Comparison of ENCODE assay signal across 16 cellular contexts in the genomic region with DNA sequence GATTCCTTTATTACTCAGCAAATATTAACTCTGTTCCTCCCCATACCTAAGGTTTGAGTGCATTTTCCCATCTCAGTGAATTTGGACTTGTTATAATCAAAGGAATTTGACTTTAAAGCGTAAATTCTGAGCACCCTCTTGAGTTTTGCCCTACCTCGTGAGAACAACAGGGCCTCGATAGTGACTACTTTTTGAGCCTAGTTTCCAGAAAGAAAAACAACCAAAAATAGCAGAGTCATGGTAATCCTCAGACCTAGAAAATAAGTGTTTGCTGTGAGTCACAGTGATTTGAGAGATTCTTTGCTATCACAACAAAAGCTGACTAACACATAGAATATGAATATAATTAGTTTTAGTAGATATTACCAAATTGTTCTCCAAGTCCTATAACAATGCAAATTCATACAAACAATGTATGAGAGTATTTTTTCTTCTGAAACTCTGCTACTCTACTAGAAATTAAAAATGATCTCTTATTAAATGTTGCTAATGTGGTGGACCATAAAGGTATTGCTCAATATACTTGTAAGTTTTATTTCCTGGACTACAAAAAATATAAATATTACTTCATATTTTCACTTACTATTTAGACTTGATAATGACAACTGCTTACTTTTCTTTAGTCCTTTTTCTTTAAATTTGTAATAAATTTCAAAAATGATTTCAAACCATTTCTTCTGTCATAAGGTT.
DNase-seq lines count a peak whose midpoint lies in the region; ATAC-seq and TF ChIP-seq lines count a peak whose summit lies in the region.
"Had no signal": no experiment of that assay in that cellular context is flagged by ENCODE, and none has a peak within 500 bp of the region (broad histone marks: within the 10 kb centered on the region; RNA-seq: fewer than 3 reads in every experiment).

No MANE protein-coding gene starts in this region.

- H3K27me3 ChIP-seq in breast epithelium (no peaks in the 10 kb centered on the region), mammary epithelial cell (ENCODE audit: insufficient read depth, low read length) (no peaks in the 10 kb centered on the region), PC-3 (ENCODE audit: low read length) (no peaks in the 10 kb centered on the region)
- H3K27me3 ChIP-seq: neural progenitor cell, tibial artery had no signal

- H3K27me3 Mint-ChIP-seq in MCF 10A (ENCODE audit: insufficient read depth, unreplicated experiment), result no peaks in the 10 kb centered on the region
- H3K27me3 Mint-ChIP-seq: activated B cell treated with CpG ODN at 0.5 μM for 24 hours; activated naive CD8-positive, alpha-beta T cell had no signal

- H3K4me1 ChIP-seq in breast epithelium (no peaks in the 10 kb centered on the region), mammary epithelial cell (ENCODE audit: insufficient read depth, low read length) (no peaks in the 10 kb centered on the region), PC-3 (ENCODE audit: insufficient read depth, low read length) (no peaks in the 10 kb centered on the region)
- H3K4me1 ChIP-seq: neural progenitor cell had no signal

- peaks cover 10% of the 10 kb centered on the region for H3K9me3 Mint-ChIP-seq in MCF 10A (ENCODE audit: unreplicated experiment)
- H3K9me3 Mint-ChIP-seq: neural progenitor cell had no signal

- POLR2A ChIA-PET in MCF 10A (lab: Yijun Ruan, JAX), result no interaction called here
- POLR2A ChIA-PET in PC-3 (lab: Charles Lee; ENCODE audit: unreplicated experiment), result no interaction called here

- H3K4me1 Mint-ChIP-seq in MCF 10A (ENCODE audit: insufficient read depth, unreplicated experiment), result peaks cover 13% of the 10 kb centered on the region
- H3K4me1 Mint-ChIP-seq: activated B cell treated with CpG ODN at 0.5 μM for 24 hours had no signal

- peak overlapping the region; percentile 16 for H3K4me2 ChIP-seq in mammary epithelial cell (ENCODE audit: insufficient read depth, low read depth, low read length)
- no peak overlapping the region for H3K4me2 ChIP-seq in PC-3 (ENCODE audit: low read length)
- H3K4me2 ChIP-seq: neural progenitor cell had no signal

- no peaks in the 10 kb centered on the region for H3K36me3 Mint-ChIP-seq in MCF 10A (ENCODE audit: insufficient read depth, unreplicated experiment)
- H3K36me3 Mint-ChIP-seq: activated naive CD8-positive, alpha-beta T cell; neural progenitor cell had no signal

- H3K4me3 Mint-ChIP-seq in MCF 10A (ENCODE audit: unreplicated experiment), result no peak overlapping the region
- H3K4me3 Mint-ChIP-seq: activated B cell treated with CpG ODN at 0.5 μM for 24 hours; activated naive CD8-positive, alpha-beta T cell; neural progenitor cell had no signal

- no peak overlapping the region for H3K9ac ChIP-seq in mammary epithelial cell (ENCODE audit: insufficient read depth, low read length)
- H3K9ac ChIP-seq in PC-3 (ENCODE audit: low read length), result no peak overlapping the region
- H3K9ac ChIP-seq: neural progenitor cell had no signal

- H3K4me3 ChIP-seq in breast epithelium, result no peak overlapping the region
- no peak overlapping the region for H3K4me3 ChIP-seq in mammary epithelial cell (replicated peaks in 1 of 3; ENCODE audit: insufficient read depth in 1 of 3, low read depth in 2 of 3, low read length in 3 of 3)
- no peak overlapping the region for H3K4me3 ChIP-seq in PC-3 (ENCODE audit: low read length)
- H3K4me3 ChIP-seq: coronary artery, neural progenitor cell, tibial artery had no signal

- H3K9me2 ChIP-seq in PC-3 (replicated peaks; ENCODE audit: low read length), result no peaks in the 10 kb centered on the region

- CTCF ChIA-PET in MCF 10A (lab: Yijun Ruan, JAX), result interaction anchor here (0.7 to 4.1 kb wide), 3 partner anchors 13 to 148 kb away, joined by 3 to 25 read pairs (median 4); no protein-coding TSS in a partner anchor
- CTCF ChIA-PET in mammary epithelial cell (lab: Charles Lee; ENCODE audit: low non-redundant PET), result no interaction called here
- CTCF ChIA-PET in PC-3 (lab: Charles Lee), result no interaction called here

- no peak overlapping the region for H3K27ac ChIP-seq in breast epithelium
- H3K27ac ChIP-seq in mammary epithelial cell (ENCODE audit: insufficient read depth, low read depth, low read length), result no peak overlapping the region
- H3K27ac ChIP-seq in PC-3 (ENCODE audit: low read length), result no peak overlapping the region
- H3K27ac ChIP-seq: 22Rv1, coronary artery, neural progenitor cell had no signal

- H3K79me2 ChIP-seq in mammary epithelial cell (ENCODE audit: insufficient read depth, low read length) (no peaks in the 10 kb centered on the region), PC-3 (ENCODE audit: low read length) (no peaks in the 10 kb centered on the region)

- ATAC-seq in left ventricle myocardium superior (no peak), PC-3 (no peak)

- peak; percentile 70 for DNase-seq in MCF 10A (ENCODE audit: unreplicated experiment)
- no peak for DNase-seq in breast epithelium (ENCODE audit: low spot score in 2 of 2)
- DNase-seq in mammary epithelial cell, result peak; percentile 68
- DNase-seq in iris pigment epithelial cell (ENCODE audit: low read depth), result peak; percentile 55
- no peak for DNase-seq in Kasumi-1 (lab: John Stamatoyannopoulos, UW)
- no peak for DNase-seq in left ventricle myocardium superior
- DNase-seq in CD1c-positive myeloid dendritic cell (ENCODE audit: extremely low spot score), result no peak
- no peak for DNase-seq in PC-3
- DNase-seq: activated B cell treated with CpG ODN at 0.5 μM for 24 hours; activated CD8-positive, alpha-beta memory T cell treated with anti-CD3 and anti-CD28 coated beads, Interleukin-2, amount 50 U/mL, for 48 hours; stimulated activated CD4-positive, alpha-beta T cell treated with anti-CD3 and anti-CD28 coated beads, Interleukin-12 subunit alpha, Interleukin-12 subunit beta, amount 100 ng/mL, for 4 hours; tibial artery had no signal

- BruUV-seq in MCF 10A (replicated peaks; lab: Mats Ljungman, UMichigan) (no TSS peak), mammary epithelial cell (replicated peaks; lab: Mats Ljungman, UMichigan) (no TSS peak), PC-3 (replicated peaks; lab: Mats Ljungman, UMichigan) (no TSS peak)

- H3K27ac Mint-ChIP-seq in MCF 10A (ENCODE audit: low read depth, unreplicated experiment), result peak overlapping the region; percentile 86
- H3K27ac Mint-ChIP-seq: activated B cell treated with CpG ODN at 0.5 μM for 24 hours; activated naive CD8-positive, alpha-beta T cell; neural progenitor cell had no signal

- TF ChIP-seq CTCF in MCF 10A (IDR thresholded peaks at IDR 0.05; ENCODE audit: unreplicated experiment) (no peak), breast epithelium (IDR thresholded peaks at IDR 0.05) (no peak), mammary epithelial cell (conservative IDR thresholded peaks at IDR 0.05 in 1 of 2, IDR thresholded peaks at IDR 0.05 in 1 of 2; ENCODE audit: extremely low read depth in 1 of 2, insufficient read depth in 1 of 2, low read depth in 1 of 2, low read length in 2 of 2) (no peak), PC-3 (conservative IDR thresholded peaks at IDR 0.05; ENCODE audit: low read depth, low read length) (no peak)

- peak overlapping the region; percentile 12 for H2AFZ ChIP-seq in mammary epithelial cell (ENCODE audit: low read depth, low read length)
- H2AFZ ChIP-seq in PC-3 (ENCODE audit: low read length), result no peak overlapping the region
- H2AFZ ChIP-seq: neural progenitor cell had no signal

- H3K9me3 ChIP-seq in breast epithelium (no peaks in the 10 kb centered on the region), mammary epithelial cell (replicated peaks; ENCODE audit: insufficient read depth, low read length) (no peaks in the 10 kb centered on the region), PC-3 (ENCODE audit: low read length) (no peaks in the 10 kb centered on the region)
- H3K9me3 ChIP-seq: tibial artery had no signal

- H3F3A ChIP-seq in PC-3 (ENCODE audit: low read length, unreplicated experiment), result no peaks in the 10 kb centered on the region

- in situ Hi-C loops in mammary epithelial cell (cut with MboI; ENCODE audit: low sequenced_read_pairs in 2 of 2), result no loop called here

- dilution Hi-C loops in mammary epithelial cell (cut with HindIII; ENCODE audit: low sequenced_read_pairs), result no loop called here

- intact Hi-C loops in MCF 10A (cut with micrococcal nuclease) (no loop called here), breast epithelium (cut with DNase I; ENCODE audit: low total_unique reads) (no loop called here), mammary epithelial cell (cut with micrococcal nuclease) (no loop called here), left ventricle myocardium superior (cut with micrococcal nuclease) (no loop called here), PC-3 (cut with micrococcal nuclease) (no loop called here)

- H3K36me3 ChIP-seq in breast epithelium (no peaks in the 10 kb centered on the region), mammary epithelial cell (ENCODE audit: insufficient read depth, low read length) (no peaks in the 10 kb centered on the region), PC-3 (ENCODE audit: low read depth, low read length) (no peaks in the 10 kb centered on the region)
- H3K36me3 ChIP-seq: neural progenitor cell, tibial artery had no signal

- 92% methylated on average over 3 of the region's 3 CpGs for WGBS in mammary epithelial cell (ENCODE audit: low coverage, missing lambda C conversion rate)

- TF ChIP-seq POLR2A in breast epithelium (IDR thresholded peaks at IDR 0.05), result no peak

- no peaks in the 10 kb centered on the region for H4K20me1 ChIP-seq in mammary epithelial cell (ENCODE audit: insufficient read depth, low read length)
- H4K20me1 ChIP-seq in PC-3 (ENCODE audit: low read length), result no peaks in the 10 kb centered on the region

Comparison
In these comparisons a context has a peak if more than half of its experiments do, and no peak if none do; other contexts are left out.
1. DNase-seq: peak in MCF 10A (single experiment), mammary epithelial cell (single experiment) and iris pigment epithelial cell (single experiment); none in breast epithelium (0 of 2), Kasumi-1 (0 of 2), left ventricle myocardium superior (single experiment), CD1c-positive myeloid dendritic cell (single experiment) and PC-3 (single experiment).